In genomic region chr19:6963937-6964336, GRCh38 we compare ENCODE assay signal across 10 cellular contexts. TPM values are rescaled to one million over a fixed set of nuclear protein-coding genes. Genes with fewer than 3 reads are reported as not detected.
DNase-seq lines count a peak whose midpoint lies in the region; ATAC-seq and TF ChIP-seq lines count a peak whose summit lies in the region.
"Had no signal": no experiment of that assay in that cellular context is flagged by ENCODE, and none has a peak within 500 bp of the region (broad histone marks: within the 10 kb centered on the region; RNA-seq: fewer than 3 reads in every experiment).

No MANE protein-coding gene starts in this region.

- H3K9me3 ChIP-seq in DND-41 (ENCODE audit: insufficient read depth, low read length, severe bottlenecking) (no peaks in the 10 kb centered on the region), OCI-LY3 (ENCODE audit: insufficient read depth, low read length) (no peaks in the 10 kb centered on the region), smooth muscle cell (replicated peaks; ENCODE audit: low read depth) (no peaks in the 10 kb centered on the region), gastroesophageal sphincter (peaks cover 0 to 4% (median 0%) of the 10 kb centered on the region in 3 donors)
- H3K9me3 ChIP-seq: mucosa of descending colon had no signal

- H3K4me3 ChIP-seq in DND-41 (ENCODE audit: low read depth in 1 of 2, low read length in 2 of 2) (no peak overlapping the region), OCI-LY3 (ENCODE audit: low read length) (no peak overlapping the region), smooth muscle cell (no peak overlapping the region), gastroesophageal sphincter (no peak overlapping the region)
- H3K4me3 ChIP-seq: mucosa of descending colon had no signal

- H3K27me3 ChIP-seq in DND-41 (ENCODE audit: insufficient read depth, low read length, poor library complexity) (no peaks in the 10 kb centered on the region), OCI-LY3 (ENCODE audit: low read depth, low read length) (peaks cover 11% of the 10 kb centered on the region), smooth muscle cell (ENCODE audit: low read depth) (no peaks in the 10 kb centered on the region), gastroesophageal sphincter (peaks cover 18% of the 10 kb centered on the region)

- no peak overlapping the region for H3K27ac ChIP-seq in DND-41 (ENCODE audit: low read length)
- H3K27ac ChIP-seq in OCI-LY3 (ENCODE audit: low read length): no peak overlapping the region
- H3K27ac ChIP-seq in smooth muscle cell (ENCODE audit: low read depth): no peak overlapping the region
- H3K27ac ChIP-seq in gastroesophageal sphincter: no peak overlapping the region

- no peak overlapping the region for H3K4me2 ChIP-seq in DND-41 (ENCODE audit: insufficient read depth, low read length)
- H3K4me2 ChIP-seq in OCI-LY3 (ENCODE audit: low read length): no peak overlapping the region
- no peak overlapping the region for H3K4me2 ChIP-seq in smooth muscle cell

- 61% methylated on average over 4 of the region's 4 CpGs for WGBS in smooth muscle cell (ENCODE audit: low lambda C conversion rate)
- 29 to 40% methylated on average over 1 to 4 of the region's 4 CpGs for WGBS in gastroesophageal sphincter (ENCODE audit: low coverage in 1 of 2), 2 donors

- H2AFZ ChIP-seq in DND-41 (ENCODE audit: low read depth, low read length): no peak overlapping the region
- H2AFZ ChIP-seq in OCI-LY3 (ENCODE audit: low read depth, low read length): no peak overlapping the region
- no peak overlapping the region for H2AFZ ChIP-seq in smooth muscle cell (ENCODE audit: low read depth)

- ATAC-seq in DND-41 (ENCODE audit: insufficient read depth, low read depth): no peak
- no peak for ATAC-seq in HG03175 (IDR thresholded peaks at IDR 0.05; ENCODE audit: unreplicated experiment)
- no peak for ATAC-seq in GM21526 (IDR thresholded peaks at IDR 0.05; ENCODE audit: low FRiP score, unreplicated experiment)
- no peak for ATAC-seq in HG02885 (IDR thresholded peaks at IDR 0.05; ENCODE audit: poor library complexity, unreplicated experiment)
- no peak for ATAC-seq in gastroesophageal sphincter
- ATAC-seq: mucosa of descending colon had no signal

- H3K36me3 ChIP-seq in DND-41 (ENCODE audit: insufficient read depth, low read length) (no peaks in the 10 kb centered on the region), OCI-LY3 (replicated peaks; ENCODE audit: low read depth, low read length) (no peaks in the 10 kb centered on the region), smooth muscle cell (ENCODE audit: low read depth) (no peaks in the 10 kb centered on the region), gastroesophageal sphincter (no peaks in the 10 kb centered on the region)

- TF ChIP-seq CTCF in DND-41 (IDR thresholded peaks at IDR 0.05; ENCODE audit: borderline replicate concordance, extremely low read depth, low read length, poor library complexity, severe bottlenecking): peak; percentile 73
- TF ChIP-seq CTCF in OCI-LY3 (IDR thresholded peaks at IDR 0.05; ENCODE audit: low read depth, low read length): peak; percentile 54
- TF ChIP-seq CTCF in smooth muscle cell (IDR thresholded peaks at IDR 0.05; ENCODE audit: borderline replicate concordance, insufficient read depth, poor library complexity, severe bottlenecking): peak; percentile 12
- no peak for TF ChIP-seq CTCF in gastroesophageal sphincter (IDR thresholded peaks at IDR 0.05)

- no peak for TF ChIP-seq EP300 in gastroesophageal sphincter (IDR thresholded peaks at IDR 0.05)

- no peaks in the 10 kb centered on the region for H4K20me1 ChIP-seq in DND-41 (ENCODE audit: insufficient read depth, low read length)
- no peaks in the 10 kb centered on the region for H4K20me1 ChIP-seq in OCI-LY3 (ENCODE audit: insufficient read depth, low read length)
- no peaks in the 10 kb centered on the region for H4K20me1 ChIP-seq in smooth muscle cell (ENCODE audit: low read depth)

- no peaks in the 10 kb centered on the region for H3F3A ChIP-seq in smooth muscle cell (ENCODE audit: low read depth)

- H3K4me1 ChIP-seq in DND-41 (ENCODE audit: insufficient read depth, low read length) (no peaks in the 10 kb centered on the region), OCI-LY3 (ENCODE audit: low read length) (no peaks in the 10 kb centered on the region), smooth muscle cell (ENCODE audit: low read depth) (no peaks in the 10 kb centered on the region), gastroesophageal sphincter (no peaks in the 10 kb centered on the region)

- TF ChIP-seq POLR2A in gastroesophageal sphincter (IDR thresholded peaks at IDR 0.05): no peak

- DNase-seq in DND-41 (peak; percentile 51), smooth muscle cell (lab: John Stamatoyannopoulos, UW; ENCODE audit: unreplicated experiment) (no peak)
- DNase-seq in activated effector memory CD4-positive, alpha-beta T cell treated with anti-CD3 and anti-CD28 coated beads, Interleukin-2, amount 50 U/mL, for 16 hours: peak; percentile 79

- H3K9ac ChIP-seq in DND-41 (ENCODE audit: low read depth, low read length): no peak overlapping the region
- no peak overlapping the region for H3K9ac ChIP-seq in OCI-LY3 (ENCODE audit: low read length)
- H3K9ac ChIP-seq in smooth muscle cell (ENCODE audit: low read depth): no peak overlapping the region

- H3K79me2 ChIP-seq in DND-41 (ENCODE audit: insufficient read depth, low read length) (no peaks in the 10 kb centered on the region), OCI-LY3 (ENCODE audit: low read length) (no peaks in the 10 kb centered on the region), smooth muscle cell (ENCODE audit: low read depth) (no peaks in the 10 kb centered on the region)

RNA-seq across cellular contexts. Expression of gene MBD3L2B, which starts 57.3 kb away (rescaled TPM):
- not detected in 2 replicates for total RNA-seq in smooth muscle cell
- not detected in 2 replicates for polyA plus RNA-seq in smooth muscle cell
- not detected for total RNA-seq in gastroesophageal sphincter
- total RNA-seq: M059J, mucosa of descending colon had no signal

Comparison
In these comparisons a context has a peak if more than half of its experiments do, and no peak if none do; other contexts are left out.
1. CTCF ChIP-seq: peak in DND-41 (single experiment), OCI-LY3 (single experiment) and smooth muscle cell (single experiment); none in gastroesophageal sphincter (0 of 4).